ENCODE assay signal across 2 cellular contexts in the genomic region with DNA sequence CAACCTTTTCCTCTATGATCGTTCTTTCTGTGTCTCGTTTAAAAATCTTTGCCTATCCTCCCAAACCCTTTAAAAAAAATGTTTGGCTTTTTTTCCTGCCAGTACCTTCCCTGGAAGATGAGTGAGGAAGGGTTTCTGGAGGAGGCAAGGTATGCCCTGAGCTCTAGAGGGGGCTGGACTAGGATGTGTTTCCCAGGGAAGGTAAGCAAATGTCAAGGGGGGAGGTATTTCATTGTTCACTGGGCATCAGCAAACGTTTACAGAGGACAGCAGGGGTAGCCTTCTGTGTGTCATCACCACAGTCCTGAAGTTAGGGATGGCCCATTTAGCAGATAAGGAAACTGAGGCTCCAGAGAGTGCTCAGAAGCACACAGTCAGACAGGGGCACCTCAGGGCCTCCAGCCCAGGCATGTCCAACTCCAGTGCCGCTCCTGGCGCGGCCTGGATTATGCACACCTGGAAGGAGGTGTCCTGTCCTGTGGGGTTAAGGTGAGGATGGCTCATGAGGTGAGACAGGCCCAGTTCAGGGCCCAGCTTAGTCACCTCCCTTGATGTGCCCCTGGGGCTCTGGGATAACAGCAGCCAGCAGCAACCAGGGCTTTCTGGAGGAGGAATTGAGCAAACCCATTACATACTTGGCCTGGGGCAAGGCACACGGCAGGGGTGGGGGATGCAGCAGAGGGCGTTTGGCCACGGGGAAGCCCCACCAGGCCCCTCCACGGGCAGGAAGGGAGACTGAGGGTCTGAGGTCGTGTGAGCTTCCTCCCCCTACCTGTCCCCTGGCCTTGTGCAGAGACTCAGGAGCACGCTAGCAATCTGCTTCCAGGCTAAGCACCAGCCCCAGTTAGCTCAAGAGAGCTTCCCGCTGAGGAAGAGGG.
TF ChIP-seq lines count a peak whose summit lies in the region.

No MANE protein-coding gene starts in this region.

TF ChIP-seq in HepG2, 621 proteins besides CTCF, POLR2A, EP300 and RAD21 (continued from another document):
- TF ChIP-seq PTBP1 (IDR thresholded peaks at IDR 0.05; ENCODE audit: low read depth, low read length, poor library complexity, severe bottlenecking) (no peak), SOX13 (IDR thresholded peaks at IDR 0.05) (no peak), SOX13 (CRISPR knock-in tag; conservative IDR thresholded peaks at IDR 0.05 in 1 of 2, IDR thresholded peaks at IDR 0.05 in 1 of 2) (no peak), ZNF629 (CRISPR knock-in tag; conservative IDR thresholded peaks at IDR 0.05) (peak; percentile 91), ZNF547 (CRISPR knock-in tag; IDR thresholded peaks at IDR 0.05) (no peak)
- TF ChIP-seq, protein P1, sequence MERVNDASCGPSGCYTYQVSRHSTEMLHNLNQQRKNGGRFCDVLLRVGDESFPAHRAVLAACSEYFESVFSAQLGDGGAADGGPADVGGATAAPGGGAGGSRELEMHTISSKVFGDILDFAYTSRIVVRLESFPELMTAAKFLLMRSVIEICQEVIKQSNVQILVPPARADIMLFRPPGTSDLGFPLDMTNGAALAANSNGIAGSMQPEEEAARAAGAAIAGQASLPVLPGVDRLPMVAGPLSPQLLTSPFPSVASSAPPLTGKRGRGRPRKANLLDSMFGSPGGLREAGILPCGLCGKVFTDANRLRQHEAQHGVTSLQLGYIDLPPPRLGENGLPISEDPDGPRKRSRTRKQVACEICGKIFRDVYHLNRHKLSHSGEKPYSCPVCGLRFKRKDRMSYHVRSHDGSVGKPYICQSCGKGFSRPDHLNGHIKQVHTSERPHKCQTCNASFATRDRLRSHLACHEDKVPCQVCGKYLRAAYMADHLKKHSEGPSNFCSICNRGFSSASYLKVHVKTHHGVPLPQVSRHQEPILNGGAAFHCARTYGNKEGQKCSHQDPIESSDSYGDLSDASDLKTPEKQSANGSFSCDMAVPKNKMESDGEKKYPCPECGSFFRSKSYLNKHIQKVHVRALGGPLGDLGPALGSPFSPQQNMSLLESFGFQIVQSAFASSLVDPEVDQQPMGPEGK (CRISPR knock-in tag; IDR thresholded peaks at IDR 0.05): peak; percentile 51; the same call in 1 of the 2 replicates

TF ChIP-seq in GM12891, 5 proteins besides CTCF, POLR2A, EP300 and RAD21 (continued from another document):
- TF ChIP-seq POLR2AphosphoS5 (IDR thresholded peaks at IDR 0.05; ENCODE audit: low read depth, low read length): no peak
- no peak for TF ChIP-seq POU2F2 (IDR thresholded peaks at IDR 0.05; ENCODE audit: low read depth, low read length)
- TF ChIP-seq TAF1 (IDR thresholded peaks at IDR 0.05; ENCODE audit: low read depth, low read length): no peak
- no peak for TF ChIP-seq SPI1 (IDR thresholded peaks at IDR 0.05; ENCODE audit: low read depth, low read length)
